Comparison of ENCODE assay signal across 16 cellular contexts in genomic region chr3:158739078-158739477, GRCh38. TPM values are rescaled to one million over a fixed set of nuclear protein-coding genes. Genes with fewer than 3 reads are reported as not detected.
A peak's percentile ranks its signal among the peaks of the same experiment; 100 is the strongest.
DNase-seq lines count a peak whose midpoint lies in the region; ATAC-seq and TF ChIP-seq lines count a peak whose summit lies in the region.
"Had no signal": no experiment of that assay in that cellular context is flagged by ENCODE, and none has a peak within 500 bp of the region (broad histone marks: within the 10 kb centered on the region; RNA-seq: fewer than 3 reads in every experiment).

No MANE protein-coding gene starts in this region.

- no peaks in the 10 kb centered on the region for H4K20me1 ChIP-seq in fibroblast of lung (ENCODE audit: control insufficient read depth, extremely low read depth, insufficient read depth, low read length)

- H3K4me1 Mint-ChIP-seq in T-helper 17 cell (peaks cover 14% of the 10 kb centered on the region), HFFc6 (ENCODE audit: low read depth) (peaks cover 9% of the 10 kb centered on the region; the same call in 1 of the 2 replicates)

- no peaks in the 10 kb centered on the region for H3K9me3 ChIP-seq in T-helper 17 cell (ENCODE audit: control insufficient read depth, low read length, poor library complexity, severe bottlenecking)
- H3K9me3 ChIP-seq in fibroblast of lung (ENCODE audit: control insufficient read depth, insufficient read depth, low read depth, low read length), result peaks cover 2% of the 10 kb centered on the region

- H3K4me1 ChIP-seq in fibroblast of lung (ENCODE audit: control insufficient read depth, extremely low read depth, insufficient read depth, low read length), result peaks cover 8% of the 10 kb centered on the region

- H3K4me3 ChIP-seq in fibroblast of lung (replicated peaks in 1 of 4; ENCODE audit: control extremely low read depth in 1 of 4, insufficient read depth in 1 of 4, low read depth in 3 of 4, low read length in 4 of 4), result no peak overlapping the region
- H3K4me3 ChIP-seq: A549 had no signal

- no peak overlapping the region for H3K4me2 ChIP-seq in fibroblast of lung (ENCODE audit: extremely low read depth, insufficient read depth, low read length)
- H3K4me2 ChIP-seq: A549 had no signal

- TF ChIP-seq CTCF in fibroblast of lung (conservative IDR thresholded peaks at IDR 0.05 in 1 of 2, IDR thresholded peaks at IDR 0.05 in 1 of 2; ENCODE audit: low read depth in 1 of 2, low read length in 2 of 2), result no peak
- TF ChIP-seq CTCF in HFFc6 (IDR thresholded peaks at IDR 0.05), result no peak

- DNase-seq in MV-4-11 (lab: John Stamatoyannopoulos, UW) (peak; percentile 3), T-helper 17 cell (no peak), fibroblast of lung (ENCODE audit: low read depth in 2 of 2) (peak in 1 of 2 donors; percentile 45), superior temporal gyrus (ENCODE audit: extremely low spot score) (no peak), HFFc6 (no peak)
- no peak for DNase-seq in stimulated activated naive CD4-positive, alpha-beta T cell (lab: John Stamatoyannopoulos, UW)
- DNase-seq: CD8-positive, alpha-beta T cell; COR-L47; DMS153; DMS79 treated with DMSO at 0.1 percent for 48 hours; EL; HCEC 1CT had no signal

- no peak overlapping the region for H3K9ac ChIP-seq in fibroblast of lung (ENCODE audit: insufficient read depth, low read length)

- H3K27me3 Mint-ChIP-seq in T-helper 17 cell, result no peaks in the 10 kb centered on the region
- no peaks in the 10 kb centered on the region; the same call in none of the 2 replicates for H3K27me3 Mint-ChIP-seq in HFFc6 (ENCODE audit: insufficient read depth)

- no peak overlapping the region for H2AFZ ChIP-seq in fibroblast of lung (ENCODE audit: low read length)

- no peaks in the 10 kb centered on the region for H3K36me3 ChIP-seq in fibroblast of lung (ENCODE audit: control insufficient read depth, insufficient read depth, low read length)

- H3K27me3 ChIP-seq in fibroblast of lung (ENCODE audit: control insufficient read depth, insufficient read depth, low read length), result no peaks in the 10 kb centered on the region

- H3K27ac Mint-ChIP-seq in T-helper 17 cell (peak overlapping the region; percentile 4), HFFc6 (no peak overlapping the region)
- H3K27ac Mint-ChIP-seq: CD14-positive monocyte; CD8-positive, alpha-beta T cell had no signal

- no peak for ATAC-seq in T-helper 17 cell
- ATAC-seq: A549; CD8-positive, alpha-beta T cell; HepG2 had no signal

- H3K27ac ChIP-seq in fibroblast of lung (ENCODE audit: insufficient read depth, low read length), result peak overlapping the region; percentile 62
- H3K27ac ChIP-seq: A549 had no signal

- H3K79me2 ChIP-seq in fibroblast of lung (ENCODE audit: control insufficient read depth, insufficient read depth, low read length), result no peaks in the 10 kb centered on the region

- H3K4me3 Mint-ChIP-seq in T-helper 17 cell, result no peak overlapping the region
- H3K4me3 Mint-ChIP-seq in HFFc6, result no peak overlapping the region
- H3K4me3 Mint-ChIP-seq: CD14-positive monocyte; CD8-positive, alpha-beta T cell had no signal

- H3K36me3 Mint-ChIP-seq in T-helper 17 cell (ENCODE audit: low read depth) (peaks cover 4% of the 10 kb centered on the region), HFFc6 (ENCODE audit: low read depth) (peaks cover 27% of the 10 kb centered on the region)

- H3K9me3 Mint-ChIP-seq in HFFc6, result peaks cover 11% of the 10 kb centered on the region

RNA-seq across cellular contexts. Expression of gene RARRES1, which starts 6.8 kb away (rescaled TPM):
- total RNA-seq in T-helper 17 cell, result not detected
- 93.3 and 547 TPM in 2 replicates for total RNA-seq in fibroblast of lung
- 26.2 and 27.7 TPM in 2 replicates for polyA plus RNA-seq in fibroblast of lung
- polyA plus RNA-seq in fibroblast of lung (2012), result 18.5 and 19.3 TPM in 2 replicates
- polyA minus RNA-seq in fibroblast of lung (ENCODE audit: low replicate concordance), result 1.2 TPM in 1 of 2 replicates, not detected in the other
- 1 to 10 TPM in 1 of 6 experiments, under 1 TPM in 4, not detected in 1; 0.51 to 1.3 (median 0.77) TPM for total RNA-seq in HFFc6 (2021; fragmentation: NEBNext Ultra II Directional; extraction: Animal tissue kit (Norgen Biotek cat#: 25700))
- total RNA-seq: CD8-positive, alpha-beta T cell; H4; HepG2 had no signal
- polyA plus RNA-seq: CD14-positive monocyte, HepG2 had no signal

Comparison
In these comparisons a context has a peak if more than half of its experiments do, and no peak if none do; other contexts are left out.
1. RNA of gene RARRES1, which starts 6.8 kb away (total RNA-seq): 93.3 to 547 TPM in fibroblast of lung; 0.51 to 1.3 TPM in HFFc6 and not detected in T-helper 17 cell; every median in the first group is over 10 times any median in the second.